Comparison of ENCODE assay signal across 8 cellular contexts in genomic region chr14:42110167-42110566, GRCh38.
DNase-seq lines count a peak whose midpoint lies in the region; ATAC-seq, FAIRE-seq and TF ChIP-seq lines count a peak whose summit lies in the region.

No MANE protein-coding gene starts in this region.

- no peak for FAIRE-seq in GM19239 (lab: Jason Lieb, UNC)

- H3K9me3 Mint-ChIP-seq in brain: peaks cover 9 to 41% (median 29%) of the 10 kb centered on the region in 5 experiments

- H3K27ac Mint-ChIP-seq in brain: no peak overlapping the region

- H3K4me3 ChIP-seq in smooth muscle cell: no peak overlapping the region

- H3K36me3 Mint-ChIP-seq in brain: no peaks in the 10 kb centered on the region

- ATAC-seq in GM21786 (IDR thresholded peaks at IDR 0.05; ENCODE audit: unreplicated experiment): peak; percentile 74

- no peaks in the 10 kb centered on the region for H3K4me1 Mint-ChIP-seq in brain

- no peaks in the 10 kb centered on the region for H3F3A ChIP-seq in smooth muscle cell (ENCODE audit: low read depth)

- H3K4me1 ChIP-seq in smooth muscle cell (ENCODE audit: low read depth): no peaks in the 10 kb centered on the region

- DNase-seq in COLO668 (lab: John Stamatoyannopoulos, UW; ENCODE audit: unreplicated experiment): peak; percentile 6
- DNase-seq in NCI-H1092 treated with DMSO at 0.1 percent for 48 hours (lab: John Stamatoyannopoulos, UW): peak; percentile 57
- DNase-seq in smooth muscle cell (lab: John Stamatoyannopoulos, UW; ENCODE audit: unreplicated experiment): no peak
- no peak for DNase-seq in GM19239 (ENCODE audit: insufficient read length, low spot score)
- no peak for DNase-seq in C1 segment of cervical spinal cord (lab: John Stamatoyannopoulos, UW)
- DNase-seq in activated CD4-positive, alpha-beta T cell treated with anti-CD3 and anti-CD28 coated beads for 48 hours: no peak

- TF ChIP-seq CTCF in brain (conservative IDR thresholded peaks at IDR 0.05) (peak; percentile 27 to 33), smooth muscle cell (IDR thresholded peaks at IDR 0.05; ENCODE audit: borderline replicate concordance, insufficient read depth, poor library complexity, severe bottlenecking) (peak; percentile 32)

- H2AFZ ChIP-seq in smooth muscle cell (ENCODE audit: low read depth): no peak overlapping the region

- WGBS in smooth muscle cell (ENCODE audit: low lambda C conversion rate): 65% methylated on average over 1 of the region's 1 CpG

- no peak overlapping the region for H3K4me3 Mint-ChIP-seq in brain

- no peaks in the 10 kb centered on the region for H4K20me1 ChIP-seq in smooth muscle cell (ENCODE audit: low read depth)

- no peaks in the 10 kb centered on the region for H3K9me3 ChIP-seq in smooth muscle cell (replicated peaks; ENCODE audit: low read depth)

- no peak overlapping the region for H3K9ac ChIP-seq in smooth muscle cell (ENCODE audit: low read depth)

- no peaks in the 10 kb centered on the region for H3K79me2 ChIP-seq in smooth muscle cell (ENCODE audit: low read depth)

- H3K36me3 ChIP-seq in smooth muscle cell (ENCODE audit: low read depth): no peaks in the 10 kb centered on the region

- no peak overlapping the region for H3K4me2 ChIP-seq in smooth muscle cell

- no peaks in the 10 kb centered on the region for H3K27me3 ChIP-seq in smooth muscle cell (ENCODE audit: low read depth)

- no peaks in the 10 kb centered on the region for H3K27me3 Mint-ChIP-seq in brain

- H3K27ac ChIP-seq in smooth muscle cell (ENCODE audit: low read depth): no peak overlapping the region

Comparison
In these comparisons a context has a peak if more than half of its experiments do, and no peak if none do; other contexts are left out.
1. DNase-seq: peak in COLO668 (single experiment) and NCI-H1092 treated with DMSO at 0.1 percent for 48 hours (single experiment); none in smooth muscle cell (single experiment), GM19239 (single experiment), C1 segment of cervical spinal cord (0 of 14) and activated CD4-positive, alpha-beta T cell treated with anti-CD3 and anti-CD28 coated beads for 48 hours (single experiment).